Comparison of ENCODE assay signal across 7 cellular contexts in genomic region chr17:59706900-59707181, GRCh38. TPM values are rescaled to one million over a fixed set of nuclear protein-coding genes. Genes with fewer than 3 reads are reported as not detected.
DNase-seq lines count a peak whose midpoint lies in the region; ATAC-seq and TF ChIP-seq lines count a peak whose summit lies in the region.

No MANE protein-coding gene starts in this region.

- no peaks in the 10 kb centered on the region for H3K4me1 ChIP-seq in IMR-90 (ENCODE audit: control insufficient read depth, insufficient read depth, low read length)

- H4K5ac ChIP-seq in IMR-90 (ENCODE audit: low read depth, low read length) = peak overlapping the region; percentile 51

- no peak overlapping the region for H2BK20ac ChIP-seq in IMR-90 (ENCODE audit: low read depth, low read length)

- H3K56ac ChIP-seq in IMR-90 (ENCODE audit: extremely low read depth, insufficient read depth, low read length) = peak overlapping the region; percentile 82

- H2AK9ac ChIP-seq in IMR-90 (replicated peaks; ENCODE audit: low read depth, low read length, poor library complexity) = peak overlapping the region; percentile 99

- dilution Hi-C loops in IMR-90 (cut with HindIII; ENCODE audit: low sequenced_read_pairs, unreplicated experiment) = no loop called here

- H3K36me3 Mint-ChIP-seq in activated T-helper 2 cell treated with anti-CD3 and anti-CD28 coated beads, Interferon-gamma antibody, Interleukin-2, Interleukin-4, amounts not matched to agents 10 μg/mL and 5 μg/mL and 100 μg/mL, durations not matched to agents 14 hours and 24 hours and 36 hours (ENCODE audit: low read depth) = peaks cover 39% of the 10 kb centered on the region
- peaks cover 31% of the 10 kb centered on the region for H3K36me3 Mint-ChIP-seq in stimulated activated naive CD8-positive, alpha-beta T cell treated with anti-CD3 and anti-CD28 coated beads, Interleukin-15, Interleukin-2, amounts not matched to agents 100 ng/mL and 50 ng/mL, for 24 hours (ENCODE audit: low read depth)

- peak overlapping the region; percentile 85 for H3K27ac Mint-ChIP-seq in activated T-helper 2 cell treated with anti-CD3 and anti-CD28 coated beads, Interferon-gamma antibody, Interleukin-2, Interleukin-4, amounts not matched to agents 10 μg/mL and 5 μg/mL and 100 μg/mL, durations not matched to agents 14 hours and 24 hours and 36 hours
- peak overlapping the region; percentile 95 for H3K27ac Mint-ChIP-seq in stimulated activated naive CD8-positive, alpha-beta T cell treated with anti-CD3 and anti-CD28 coated beads, Interleukin-15, Interleukin-2, amounts not matched to agents 100 ng/mL and 50 ng/mL, for 24 hours

- intact Hi-C loops in IMR-90 (cut with micrococcal nuclease) = loop anchor here (2.0 to 5.0 kb wide), 2 partner anchors 135 to 152 kb away; no protein-coding TSS in a partner anchor
- intact Hi-C loops in activated T-helper 2 cell treated with anti-CD3 and anti-CD28 coated beads, Interferon-gamma antibody, Interleukin-2, Interleukin-4, amounts not matched to agents 10 μg/mL and 5 μg/mL and 100 μg/mL, durations not matched to agents 14 hours and 24 hours and 36 hours (cut with micrococcal nuclease) = loop anchor here (1.0 to 5.0 kb wide), 7 partner anchors 45 to 257 kb away; partner anchors contain the start of genes CLTC, DHX40 and RNFT1

- CTCF ChIA-PET in IMR-90 (lab: Yijun Ruan, JAX) = no interaction called here

- H2BK120ac ChIP-seq in IMR-90 (ENCODE audit: low read depth, low read length) = peak overlapping the region; percentile 11; the same call in 1 of the 2 replicates

- peaks cover 38% of the 10 kb centered on the region for H4K20me1 ChIP-seq in IMR-90 (ENCODE audit: insufficient read depth, low read length)

- no peaks in the 10 kb centered on the region for H3K27me3 Mint-ChIP-seq in activated T-helper 2 cell treated with anti-CD3 and anti-CD28 coated beads, Interferon-gamma antibody, Interleukin-2, Interleukin-4, amounts not matched to agents 10 μg/mL and 5 μg/mL and 100 μg/mL, durations not matched to agents 14 hours and 24 hours and 36 hours (ENCODE audit: low read depth)
- H3K27me3 Mint-ChIP-seq in stimulated activated naive CD8-positive, alpha-beta T cell treated with anti-CD3 and anti-CD28 coated beads, Interleukin-15, Interleukin-2, amounts not matched to agents 100 ng/mL and 50 ng/mL, for 24 hours = no peaks in the 10 kb centered on the region

- WGBS in IMR-90 (ENCODE audit: extremely low coverage in 2 of 2, insufficient read length in 1 of 2), 2 experiments = 2% methylated on average over 11 of the region's 14 CpGs; no CpG with 5 or more reads in 1 of the 2 experiments

- peak overlapping the region; percentile 75 for H3K4ac ChIP-seq in IMR-90 (ENCODE audit: low read depth, low read length)

- peak overlapping the region; percentile 92 for H2AFZ ChIP-seq in IMR-90 (replicated peaks; ENCODE audit: low read length, poor library complexity)

- peak overlapping the region; percentile 44 for H3K27ac ChIP-seq in IMR-90 (ENCODE audit: insufficient read depth, low read length)

- H3K23ac ChIP-seq in IMR-90 (ENCODE audit: low read depth, low read length) = peak overlapping the region; percentile 86; the same call in 1 of the 2 replicates

- H3K4me3 ChIP-seq in IMR-90 (ENCODE audit: insufficient read depth, low read depth, low read length) = peak overlapping the region; percentile 55

- no peak overlapping the region; the same call in 2 of the 3 replicates for H2BK15ac ChIP-seq in IMR-90 (ENCODE audit: low read depth, low read length)

- ATAC-seq in IMR-90 (ENCODE audit: low read depth) = no peak

- no peak for TF ChIP-seq POLR2A in IMR-90 (IDR thresholded peaks at IDR 0.05; ENCODE audit: low read depth, low read length)

- H3K79me1 ChIP-seq in IMR-90 (ENCODE audit: low read depth in 1 of 2, low read length in 2 of 2) = peaks cover 7 to 35% of the 10 kb centered on the region in 2 experiments; a peak in 3 of 4 replicates

- in situ Hi-C loops in IMR-90 (cut with MboI; ENCODE audit: low sequenced_read_pairs) = no loop called here

- peak overlapping the region; percentile 95 for H3K4me3 Mint-ChIP-seq in activated T-helper 2 cell treated with anti-CD3 and anti-CD28 coated beads, Interferon-gamma antibody, Interleukin-2, Interleukin-4, amounts not matched to agents 10 μg/mL and 5 μg/mL and 100 μg/mL, durations not matched to agents 14 hours and 24 hours and 36 hours (ENCODE audit: low read depth)
- peak overlapping the region; percentile 96 for H3K4me3 Mint-ChIP-seq in stimulated activated naive CD8-positive, alpha-beta T cell treated with anti-CD3 and anti-CD28 coated beads, Interleukin-15, Interleukin-2, amounts not matched to agents 100 ng/mL and 50 ng/mL, for 24 hours

- peak overlapping the region; percentile 79 for H3K9ac ChIP-seq in IMR-90 (ENCODE audit: low read depth, low read length)

- H3K4me1 Mint-ChIP-seq in activated T-helper 2 cell treated with anti-CD3 and anti-CD28 coated beads, Interferon-gamma antibody, Interleukin-2, Interleukin-4, amounts not matched to agents 10 μg/mL and 5 μg/mL and 100 μg/mL, durations not matched to agents 14 hours and 24 hours and 36 hours (ENCODE audit: low read depth) = peaks cover 47% of the 10 kb centered on the region
- H3K4me1 Mint-ChIP-seq in stimulated activated naive CD8-positive, alpha-beta T cell treated with anti-CD3 and anti-CD28 coated beads, Interleukin-15, Interleukin-2, amounts not matched to agents 100 ng/mL and 50 ng/mL, for 24 hours (ENCODE audit: low read depth) = peaks cover 74% of the 10 kb centered on the region

- H3K9me3 Mint-ChIP-seq in activated T-helper 2 cell treated with anti-CD3 and anti-CD28 coated beads, Interferon-gamma antibody, Interleukin-2, Interleukin-4, amounts not matched to agents 10 μg/mL and 5 μg/mL and 100 μg/mL, durations not matched to agents 14 hours and 24 hours and 36 hours = no peaks in the 10 kb centered on the region
- H3K9me3 Mint-ChIP-seq in stimulated activated naive CD8-positive, alpha-beta T cell treated with anti-CD3 and anti-CD28 coated beads, Interleukin-15, Interleukin-2, amounts not matched to agents 100 ng/mL and 50 ng/mL, for 24 hours = no peaks in the 10 kb centered on the region

- POLR2A ChIA-PET in IMR-90 (lab: Charles Lee; ENCODE audit: unreplicated experiment) = interaction anchor here (1.1 to 1.4 kb wide), 2 partner anchors 47 to 88 kb away, joined by 3 to 4 read pairs; no protein-coding TSS in a partner anchor

- no peak for TF ChIP-seq RAD21 in IMR-90 (IDR thresholded peaks at IDR 0.05; ENCODE audit: low read length)

- H4K91ac ChIP-seq in IMR-90 (ENCODE audit: insufficient read depth, low read depth, low read length) = peak overlapping the region; percentile 55

- no peak for TF ChIP-seq CTCF in IMR-90 (conservative IDR thresholded peaks at IDR 0.05; ENCODE audit: low read depth, low read length)

- H2BK5ac ChIP-seq in IMR-90 (ENCODE audit: low read depth, low read length, poor library complexity, severe bottlenecking) = peak overlapping the region; percentile 27

- DNase-seq in IMR-90 (no peak), iPS-NIHi7 (ENCODE audit: extremely low spot score) (peak; percentile 16), GDM1 (lab: John Stamatoyannopoulos, UW) (no peak), NCI-H1436 treated with DMSO at 0.1 percent for 48 hours (lab: John Stamatoyannopoulos, UW) (no peak), foreskin melanocyte (no peak)
- DNase-seq in activated T-helper 2 cell treated with anti-CD3 and anti-CD28 coated beads, Interferon-gamma antibody, Interleukin-2, Interleukin-4, amounts not matched to agents 10 μg/mL and 5 μg/mL and 100 μg/mL, durations not matched to agents 14 hours and 24 hours and 36 hours (ENCODE audit: low spot score) = no peak

- TSS peak; percentile 76 for BruUV-seq in IMR-90 (replicated peaks; lab: Mats Ljungman, UMichigan)

- H4K8ac ChIP-seq in IMR-90 (ENCODE audit: low read depth in 2 of 2, low read length in 2 of 2) = peak overlapping the region; percentile 67 to 94

- no peaks in the 10 kb centered on the region for H3K27me3 ChIP-seq in IMR-90 (ENCODE audit: control insufficient read depth, insufficient read depth, low read length)

- no peaks in the 10 kb centered on the region for H3K9me3 ChIP-seq in IMR-90 (ENCODE audit: control insufficient read depth, insufficient read depth, low read length)

- peak overlapping the region; percentile 20 for H3K4me2 ChIP-seq in IMR-90 (ENCODE audit: low read depth, low read length)

- no peak overlapping the region for H3K18ac ChIP-seq in IMR-90 (ENCODE audit: low read depth, low read length)

- H2AK5ac ChIP-seq in IMR-90 (ENCODE audit: low read depth, low read length) = peak overlapping the region; percentile 82

- H3K14ac ChIP-seq in IMR-90 (replicated peaks; ENCODE audit: low read depth, low read length) = peak overlapping the region; percentile 72

- no peaks in the 10 kb centered on the region for H3K36me3 ChIP-seq in IMR-90 (ENCODE audit: control insufficient read depth, insufficient read depth, low read length)

- H3K9me1 ChIP-seq in IMR-90 (ENCODE audit: insufficient read depth, low read length) = no peaks in the 10 kb centered on the region

TF ChIP-seq in IMR-90, 13 proteins besides CTCF, POLR2A, EP300 and RAD21 (continues in another document):
- TF ChIP-seq RFX5 (IDR thresholded peaks at IDR 0.05; ENCODE audit: low read depth, low read length) (no peak), RCOR1 (IDR thresholded peaks at IDR 0.05; ENCODE audit: insufficient replicate concordance, low read length) (no peak), USF2 (IDR thresholded peaks at IDR 0.05; ENCODE audit: low read depth, low read length) (no peak), FOS (IDR thresholded peaks at IDR 0.05; ENCODE audit: low read depth, low read length) (no peak)

RNA-seq across cellular contexts. Expression of gene PTRH2, which starts 0.4 kb away (rescaled TPM):
- 24.9 and 41.7 TPM in 2 replicates for total RNA-seq in IMR-90 (2012; rRNA removed)
- polyA plus RNA-seq in IMR-90 (2012; rRNA removed) = 45.7 and 49.7 TPM in 2 replicates
- polyA plus RNA-seq in IMR-90 (2012; cell fraction: cytosol; rRNA removed) = 16.5 and 31.5 TPM in 2 replicates
- 4.6 and 33.1 TPM in 2 replicates for polyA plus RNA-seq in IMR-90 (2012; cell fraction: nucleus; rRNA removed; ENCODE audit: low replicate concordance)
- 48.3 and 50.3 TPM in 2 replicates for total RNA-seq in activated T-helper 2 cell treated with anti-CD3 and anti-CD28 coated beads, Interferon-gamma antibody, Interleukin-2, Interleukin-4, amounts not matched to agents 10 μg/mL and 5 μg/mL and 100 μg/mL, durations not matched to agents 14 hours and 24 hours and 36 hours

RNA-seq across cellular contexts. Expression of gene VMP1, which starts 0.6 kb away (rescaled TPM):
- 197 and 272 TPM in 2 replicates for total RNA-seq in IMR-90 (2012; rRNA removed)
- polyA plus RNA-seq in IMR-90 (2012; rRNA removed) = 59.9 and 89.8 TPM in 2 replicates
- polyA plus RNA-seq in IMR-90 (2012; cell fraction: cytosol; rRNA removed) = 9.5 and 20.9 TPM in 2 replicates
- polyA plus RNA-seq in IMR-90 (2012; cell fraction: nucleus; rRNA removed; ENCODE audit: low replicate concordance) = 28.0 and 437 TPM in 2 replicates
- 479 and 499 TPM in 2 replicates for total RNA-seq in activated T-helper 2 cell treated with anti-CD3 and anti-CD28 coated beads, Interferon-gamma antibody, Interleukin-2, Interleukin-4, amounts not matched to agents 10 μg/mL and 5 μg/mL and 100 μg/mL, durations not matched to agents 14 hours and 24 hours and 36 hours
